Comparison of ENCODE assay signal across 25 cellular contexts in the genomic region with DNA sequence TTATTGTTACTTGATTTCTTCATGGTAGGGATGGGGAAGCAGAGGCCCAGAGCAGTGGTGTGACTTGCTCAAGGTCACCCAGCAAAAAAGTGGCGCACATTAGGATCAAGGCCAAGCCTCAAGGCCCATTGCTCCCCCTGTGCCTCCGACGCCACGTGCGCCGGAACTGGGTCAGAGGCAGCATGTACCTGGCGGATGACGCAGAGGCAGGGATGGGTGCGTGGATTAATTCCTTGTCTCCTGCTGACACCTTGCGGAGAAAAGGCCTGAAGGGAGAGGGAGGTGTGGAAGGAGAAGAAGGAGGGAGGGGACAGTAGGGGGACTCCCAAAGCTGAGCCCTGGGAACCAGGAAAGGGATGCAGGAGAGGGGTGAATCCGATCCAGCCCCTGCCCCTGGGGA. TPM values are rescaled to one million over a fixed set of nuclear protein-coding genes. Genes with fewer than 3 reads are reported as not detected.
DNase-seq lines count a peak whose midpoint lies in the region; ATAC-seq, FAIRE-seq and TF ChIP-seq lines count a peak whose summit lies in the region.
"Had no signal": no experiment of that assay in that cellular context is flagged by ENCODE, and none has a peak within 500 bp of the region (broad histone marks: within the 10 kb centered on the region; RNA-seq: fewer than 3 reads in every experiment).

No MANE protein-coding gene starts in this region.

- no peak overlapping the region for H3K9ac ChIP-seq in HepG2 (ENCODE audit: insufficient read depth, low read depth, low read length)

- POLR2A ChIA-PET in HepG2 (lab: Yijun Ruan, JAX) = no interaction called here
- POLR2A ChIA-PET in activated CD4-positive, alpha-beta memory T cell treated with anti-CD3 and anti-CD28 coated beads for 36 hours (lab: Charles Lee) = no interaction called here

- H3K27ac ChIP-seq in HepG2 (ENCODE audit: extremely low read length, insufficient read depth, low read length) = no peak overlapping the region
- no peak overlapping the region for H3K27ac ChIP-seq in right lobe of liver
- no peak overlapping the region for H3K27ac ChIP-seq in GM23338 (ENCODE audit: low read depth)
- H3K27ac ChIP-seq: body of pancreas, gastroesophageal sphincter, PC-9, upper lobe of right lung, WERI-Rb-1 had no signal

- peaks cover 3 to 44% of the 10 kb centered on the region in 2 experiments; a peak in 3 of 5 replicates for H3K27me3 ChIP-seq in HepG2 (ENCODE audit: control insufficient read depth in 1 of 2, insufficient read depth in 2 of 2, low read length in 2 of 2)
- H3K27me3 ChIP-seq in right lobe of liver = no peaks in the 10 kb centered on the region
- no peaks in the 10 kb centered on the region for H3K27me3 ChIP-seq in GM23338 (ENCODE audit: insufficient read depth)
- H3K27me3 ChIP-seq: body of pancreas, esophagus squamous epithelium, upper lobe of right lung had no signal

- 61% methylated on average over 11 of the region's 11 CpGs for WGBS in HepG2 (ENCODE audit: low lambda C conversion rate)
- WGBS in right lobe of liver (ENCODE audit: insufficient coverage, low coverage, low lambda C conversion rate, missing lambda C conversion rate) = 100% methylated on average over 1 of the region's 11 CpGs

- no peaks in the 10 kb centered on the region for H3K9me3 Mint-ChIP-seq in activated CD4-positive, alpha-beta memory T cell treated with anti-CD3 and anti-CD28 coated beads for 36 hours
- H3K9me3 Mint-ChIP-seq in immature natural killer cell = peaks cover 0 to 1% (median 0%) of the 10 kb centered on the region in 6 donors
- peaks cover 0 to 6% of the 10 kb centered on the region in 2 donors for H3K9me3 Mint-ChIP-seq in stimulated activated naive CD8-positive, alpha-beta T cell treated with anti-CD3 and anti-CD28 coated beads, Interleukin-15, amount 100 ng/mL, for 72 hours
- H3K9me3 Mint-ChIP-seq in GM23338 = no peaks in the 10 kb centered on the region; the same call in 2 of the 3 replicates

- H3K9me3 ChIP-seq in HepG2 (ENCODE audit: low read length) = no peaks in the 10 kb centered on the region
- no peaks in the 10 kb centered on the region for H3K9me3 ChIP-seq in right lobe of liver
- H3K9me3 ChIP-seq: body of pancreas, esophagus squamous epithelium, gastroesophageal sphincter, upper lobe of right lung had no signal

- no peak for DNase-seq in HepG2 (ENCODE audit: low spot score)
- no peak for DNase-seq in right lobe of liver
- no peak for DNase-seq in activated CD4-positive, alpha-beta memory T cell treated with anti-CD3 and anti-CD28 coated beads for 36 hours
- DNase-seq in immature natural killer cell = no peak
- DNase-seq in stimulated activated naive CD8-positive, alpha-beta T cell treated with anti-CD3 and anti-CD28 coated beads, Interleukin-15, amount 100 ng/mL, for 72 hours = no peak
- DNase-seq in GM23338 (ENCODE audit: low spot score) = no peak
- DNase-seq in amygdala (lab: John Stamatoyannopoulos, UW) = no peak
- DNase-seq: body of pancreas; EL; esophagus squamous epithelium; HCEC 1CT; Kasumi-1; NCI-H187 treated with DMSO at 0.1 percent for 48 hours; NCI-H2227 treated with DMSO at 0.1 percent for 48 hours; PC-9; posterior cingulate gyrus; stimulated activated CD4-positive, alpha-beta T cell treated with anti-CD3 and anti-CD28 coated beads, Interleukin-2, amount 100 ng/mL, for 24 hours; stimulated activated naive CD4-positive, alpha-beta T cell treated with Interleukin-2 at 50 U/mL for 16 hours; upper lobe of right lung; WERI-Rb-1 had no signal

- TF ChIP-seq EP300 in HepG2 (IDR thresholded peaks at IDR 0.05; ENCODE audit: low read depth in 2 of 2, low read length in 2 of 2) (no peak), HepG2 (CRISPR knock-in tag; IDR thresholded peaks at IDR 0.05; ENCODE audit: borderline replicate concordance) (no peak)

- CTCF ChIA-PET in HepG2 (lab: Yijun Ruan, JAX; ENCODE audit: low intra/inter-chr PET ratio, low total read pairs) = no interaction called here
- CTCF ChIA-PET in activated CD4-positive, alpha-beta memory T cell treated with anti-CD3 and anti-CD28 coated beads for 36 hours (lab: Charles Lee) = interaction anchor here (14.7 kb wide), 1 partner anchor 32 kb away, joined by 251 read pairs; no protein-coding TSS in a partner anchor

- BruUV-seq in HepG2 (replicated peaks; lab: Mats Ljungman, UMichigan) = no TSS peak

- H3K79me2 ChIP-seq in HepG2 (ENCODE audit: insufficient read depth, low read length) (no peaks in the 10 kb centered on the region), GM23338 (replicated peaks; ENCODE audit: insufficient read depth) (peaks cover 35% of the 10 kb centered on the region)

- no peak overlapping the region for H3K4me3 Mint-ChIP-seq in activated CD4-positive, alpha-beta memory T cell treated with anti-CD3 and anti-CD28 coated beads for 36 hours
- H3K4me3 Mint-ChIP-seq in immature natural killer cell (peak overlapping the region; percentile 71 to 85 (median 80)), GM23338 (no peak overlapping the region)
- H3K4me3 Mint-ChIP-seq in stimulated activated naive CD8-positive, alpha-beta T cell treated with anti-CD3 and anti-CD28 coated beads, Interleukin-15, amount 100 ng/mL, for 72 hours = peak overlapping the region; percentile 55 to 86

- H3K27ac Mint-ChIP-seq in activated CD4-positive, alpha-beta memory T cell treated with anti-CD3 and anti-CD28 coated beads for 36 hours = peak overlapping the region; percentile 89
- H3K27ac Mint-ChIP-seq in immature natural killer cell = peak overlapping the region; percentile 97 to 99 (median 99)
- H3K27ac Mint-ChIP-seq in stimulated activated naive CD8-positive, alpha-beta T cell treated with anti-CD3 and anti-CD28 coated beads, Interleukin-15, amount 100 ng/mL, for 72 hours = peak overlapping the region; percentile 90 to 99
- H3K27ac Mint-ChIP-seq in GM23338 = no peak overlapping the region

- intact Hi-C loops in HepG2 (cut with micrococcal nuclease; ENCODE audit: unreplicated experiment) = no loop called here
- intact Hi-C loops in right lobe of liver (cut with DNase I) = no loop called here
- intact Hi-C loops in activated CD4-positive, alpha-beta memory T cell treated with anti-CD3 and anti-CD28 coated beads for 36 hours (cut with micrococcal nuclease) = loop anchor here (10.0 kb wide), 2 partner anchors 86 to 304 kb away; a partner anchor contains a TSS

- peaks cover 43% of the 10 kb centered on the region for H3K4me1 Mint-ChIP-seq in activated CD4-positive, alpha-beta memory T cell treated with anti-CD3 and anti-CD28 coated beads for 36 hours (ENCODE audit: low read depth)
- H3K4me1 Mint-ChIP-seq in immature natural killer cell (peaks cover 87 to 95% of the 10 kb centered on the region in 2 donors), GM23338 (no peaks in the 10 kb centered on the region; the same call in 2 of the 3 replicates)
- peaks cover 71% of the 10 kb centered on the region for H3K4me1 Mint-ChIP-seq in stimulated activated naive CD8-positive, alpha-beta T cell treated with anti-CD3 and anti-CD28 coated beads, Interleukin-15, amount 100 ng/mL, for 72 hours

- H3F3A ChIP-seq in GM23338 (replicated peaks; ENCODE audit: low read depth) = no peaks in the 10 kb centered on the region

- H3K4me1 ChIP-seq in HepG2 (ENCODE audit: insufficient read depth, low read length) (peaks cover 6% of the 10 kb centered on the region; the same call in 1 of the 2 replicates), right lobe of liver (peaks cover 0 to 7% (median 0%) of the 10 kb centered on the region in 4 donors), GM23338 (ENCODE audit: insufficient read depth) (no peaks in the 10 kb centered on the region)
- H3K4me1 ChIP-seq: body of pancreas, esophagus squamous epithelium, gastroesophageal sphincter, upper lobe of right lung had no signal

- peak; percentile 28; the same call in 1 of the 2 replicates for TF ChIP-seq CTCF in HepG2 (CRISPR knock-in tag; IDR thresholded peaks at IDR 0.05)
- no peak for TF ChIP-seq CTCF in right lobe of liver (IDR thresholded peaks at IDR 0.05)
- TF ChIP-seq CTCF in GM23338 (conservative IDR thresholded peaks at IDR 0.05; ENCODE audit: low read depth in 2 of 2) = peak in 1 of 2 experiments; percentile 29; a peak in 2 of 4 replicates

- H3K4me3 ChIP-seq in HepG2 (replicated peaks in 1 of 3; ENCODE audit: insufficient read depth in 1 of 3, low read depth in 2 of 3, low read length in 3 of 3) = no peak overlapping the region
- no peak overlapping the region for H3K4me3 ChIP-seq in right lobe of liver
- H3K4me3 ChIP-seq in GM23338 = no peak overlapping the region
- H3K4me3 ChIP-seq: body of pancreas, esophagus squamous epithelium, gastroesophageal sphincter, PC-9, upper lobe of right lung had no signal

- TF ChIP-seq POLR2A in HepG2 (IDR thresholded peaks at IDR 0.05; ENCODE audit: insufficient read depth in 1 of 2, low read depth in 2 of 2, low read length in 2 of 2) = no peak
- no peak for TF ChIP-seq POLR2A in right lobe of liver (IDR thresholded peaks at IDR 0.05)

- no peak for FAIRE-seq in HepG2 (lab: Jason Lieb, UNC)

- in situ Hi-C loops in HepG2 (cut with HindIII; ENCODE audit: extremely low pct_ligation_motif_present, low pct_unique_long_range_greater_than_20kb) = loop anchor here (5.0 to 10.0 kb wide), 2 partner anchors 33 to 56 kb away; no protein-coding TSS in a partner anchor

- H3K36me3 ChIP-seq in HepG2 (replicated peaks in 1 of 2; ENCODE audit: control insufficient read depth in 1 of 2, insufficient read depth in 2 of 2, low read length in 2 of 2) (no peaks in the 10 kb centered on the region), right lobe of liver (no peaks in the 10 kb centered on the region), GM23338 (ENCODE audit: insufficient read depth) (no peaks in the 10 kb centered on the region)
- H3K36me3 ChIP-seq: esophagus squamous epithelium, gastroesophageal sphincter, upper lobe of right lung had no signal

- no peak overlapping the region for H2AFZ ChIP-seq in HepG2 (ENCODE audit: low read length)
- H2AFZ ChIP-seq in GM23338 = no peak overlapping the region
- H2AFZ ChIP-seq: PC-9 had no signal

- H3K4me2 ChIP-seq in HepG2 (ENCODE audit: low read depth, low read length) = no peak overlapping the region
- no peak overlapping the region for H3K4me2 ChIP-seq in GM23338
- H3K4me2 ChIP-seq: PC-9 had no signal

- no peak for ATAC-seq in HepG2
- ATAC-seq in right lobe of liver = no peak
- no peak for ATAC-seq in stimulated activated naive CD8-positive, alpha-beta T cell treated with anti-CD3 and anti-CD28 coated beads, Interleukin-15, amount 100 ng/mL, for 72 hours
- ATAC-seq in activated CD4-positive, CD25-positive, alpha-beta regulatory T cell treated with anti-CD3 and anti-CD28 coated beads, Interleukin-2, amount 50 U/mL, for 24 hours = no peak
- no peak for ATAC-seq in GM23338
- ATAC-seq: body of pancreas, gastroesophageal sphincter had no signal

- no peaks in the 10 kb centered on the region for H3K9me2 ChIP-seq in GM23338 (ENCODE audit: insufficient read depth)

- H4K20me1 ChIP-seq in HepG2 (ENCODE audit: insufficient read depth, low read length) (0 out of 2 replicates have a peak, but pooled peaks cover 2% of the 10 kb centered on the region), GM23338 (replicated peaks; ENCODE audit: insufficient read depth) (peaks cover 8% of the 10 kb centered on the region; the same call in 1 of the 2 replicates)

- no peak for TF ChIP-seq RAD21 in HepG2 (CRISPR knock-in tag; IDR thresholded peaks at IDR 0.05)

- no peaks in the 10 kb centered on the region for H3K27me3 Mint-ChIP-seq in activated CD4-positive, alpha-beta memory T cell treated with anti-CD3 and anti-CD28 coated beads for 36 hours
- H3K27me3 Mint-ChIP-seq in immature natural killer cell (ENCODE audit: low read depth in 3 of 3) (peaks cover 6 to 20% (median 11%) of the 10 kb centered on the region in 3 donors), GM23338 (ENCODE audit: insufficient read depth, low read depth, poor library complexity) (peaks cover 7% of the 10 kb centered on the region)
- no peaks in the 10 kb centered on the region for H3K27me3 Mint-ChIP-seq in stimulated activated naive CD8-positive, alpha-beta T cell treated with anti-CD3 and anti-CD28 coated beads, Interleukin-15, amount 100 ng/mL, for 72 hours

- no peaks in the 10 kb centered on the region for H3K36me3 Mint-ChIP-seq in activated CD4-positive, alpha-beta memory T cell treated with anti-CD3 and anti-CD28 coated beads for 36 hours
- peaks cover 4 to 20% (median 14%) of the 10 kb centered on the region in 3 donors for H3K36me3 Mint-ChIP-seq in immature natural killer cell
- peaks cover 41% of the 10 kb centered on the region for H3K36me3 Mint-ChIP-seq in GM23338 (ENCODE audit: low read depth)

RNA-seq across cellular contexts. Expression of a gene that starts 18.5 kb away (rescaled TPM):
- total RNA-seq in HepG2 (2016; rRNA removed; fragmentation: Illumina TruSeq; extraction: Trizol) (0.15 and 0.18 TPM in 2 replicates), right lobe of liver (under 1 TPM; 0.04 to 0.12 (median 0.07) TPM)
- total RNA-seq in HepG2 (2016; cell fraction: cytosol; rRNA removed; fragmentation: Illumina TruSeq; extraction: Trizol; ENCODE audit: low read depth) = 0.09 TPM in 1 of 2 replicates, not detected in the other
- total RNA-seq in HepG2 (2016; cell fraction: insoluble cytoplasmic fraction; rRNA removed; fragmentation: Illumina TruSeq; extraction: Trizol) = 0.19 and 0.25 TPM in 2 replicates
- total RNA-seq in HepG2 (2016; cell fraction: membrane; rRNA removed; fragmentation: Illumina TruSeq; extraction: Trizol) = 0.22 and 0.28 TPM in 2 replicates
- total RNA-seq in HepG2 (2016; cell fraction: nucleus; rRNA removed; fragmentation: Illumina TruSeq; extraction: Trizol) = 0.13 and 0.16 TPM in 2 replicates
- polyA plus RNA-seq in HepG2 (2011; rRNA removed) (0.17 and 0.26 TPM in 2 replicates), immature natural killer cell (10 to 100 TPM in 1 of 3 donors, 1 to 10 TPM in 2; 5.1 to 14.2 (median 5.1) TPM), GM23338 (2016; fragmentation: Nextera tagmentation; extraction: Ambion mirVana) (23.9 and 25.5 TPM in 2 replicates)
- polyA plus RNA-seq in HepG2 (2011; cell fraction: cytosol; rRNA removed) = 0.19 and 0.26 TPM in 2 replicates
- 0.59 and 0.61 TPM in 2 replicates for polyA plus RNA-seq in HepG2 (2011; cell fraction: nucleus; rRNA removed)
- 0.44 and 0.76 TPM in 2 replicates for polyA plus RNA-seq in HepG2 (2012)
- polyA plus RNA-seq in HepG2 (2016; cell fraction: cytosol; fragmentation: Illumina TruSeq; extraction: Trizol; ENCODE audit: low read depth) = 0.06 and 0.08 TPM in 2 replicates
- polyA plus RNA-seq in HepG2 (2016; cell fraction: insoluble cytoplasmic fraction; fragmentation: Illumina TruSeq; extraction: Trizol; ENCODE audit: low read depth) = 0.66 and 0.71 TPM in 2 replicates
- polyA plus RNA-seq in HepG2 (2016; cell fraction: membrane; fragmentation: Illumina TruSeq; extraction: Trizol; ENCODE audit: low read depth) = 0.19 and 0.34 TPM in 2 replicates
- polyA plus RNA-seq in HepG2 (2016; cell fraction: nucleus; fragmentation: Illumina TruSeq; extraction: Trizol; ENCODE audit: insufficient read depth, low read depth) = 0.70 and 0.92 TPM in 2 replicates
- polyA minus RNA-seq in HepG2 (2011; rRNA and poly(A)+ RNA removed; ENCODE audit: low replicate concordance) = 0.16 and 0.52 TPM in 2 replicates
- 0.26 and 0.59 TPM in 2 replicates for polyA minus RNA-seq in HepG2 (2011; cell fraction: cytosol; rRNA and poly(A)+ RNA removed)
- 0.13 and 0.25 TPM in 2 replicates for polyA minus RNA-seq in HepG2 (2011; cell fraction: nucleus; rRNA and poly(A)+ RNA removed)
- total RNA-seq in activated CD4-positive, alpha-beta memory T cell treated with anti-CD3 and anti-CD28 coated beads for 36 hours = 1 to 10 TPM; 2.9 to 3.8 TPM
- total RNA-seq in GM23338 (2014; rRNA removed; shearing (Covaris generic)) = 59.8 and 68.1 TPM in 2 replicates
- total RNA-seq: lung microvascular endothelial cell had no signal

RNA-seq across cellular contexts. Expression of a gene that starts 52.5 kb away (rescaled TPM):
- not detected in 2 replicates for total RNA-seq in HepG2 (2016; rRNA removed; fragmentation: Illumina TruSeq; extraction: Trizol)
- total RNA-seq in HepG2 (2016; cell fraction: cytosol; rRNA removed; fragmentation: Illumina TruSeq; extraction: Trizol; ENCODE audit: low read depth) = 0.10 TPM in 1 of 2 replicates, not detected in the other
- total RNA-seq in HepG2 (2016; cell fraction: insoluble cytoplasmic fraction; rRNA removed; fragmentation: Illumina TruSeq; extraction: Trizol) = 0.21 and 0.45 TPM in 2 replicates
- not detected in 2 replicates for total RNA-seq in HepG2 (2016; cell fraction: membrane; rRNA removed; fragmentation: Illumina TruSeq; extraction: Trizol)
- 1.1 and 2.5 TPM in 2 replicates for total RNA-seq in HepG2 (2016; cell fraction: nucleus; rRNA removed; fragmentation: Illumina TruSeq; extraction: Trizol)
- 0.25 and 0.50 TPM in 2 replicates for polyA plus RNA-seq in HepG2 (2011; rRNA removed)
- polyA plus RNA-seq in HepG2 (2011; cell fraction: cytosol; rRNA removed) = 0.05 and 0.06 TPM in 2 replicates
- polyA plus RNA-seq in HepG2 (2011; cell fraction: nucleus; rRNA removed) = 0.66 and 1.1 TPM in 2 replicates
- polyA plus RNA-seq in HepG2 (2012) = 0.42 and 0.71 TPM in 2 replicates
- 0.07 and 0.11 TPM in 2 replicates for polyA plus RNA-seq in HepG2 (2016; cell fraction: cytosol; fragmentation: Illumina TruSeq; extraction: Trizol; ENCODE audit: low read depth)
- polyA plus RNA-seq in HepG2 (2016; cell fraction: insoluble cytoplasmic fraction; fragmentation: Illumina TruSeq; extraction: Trizol; ENCODE audit: low read depth) = 0.13 TPM in 1 of 2 replicates, not detected in the other
- polyA plus RNA-seq in HepG2 (2016; cell fraction: membrane; fragmentation: Illumina TruSeq; extraction: Trizol; ENCODE audit: low read depth) = not detected in 2 replicates
- 3.2 and 5.2 TPM in 2 replicates for polyA plus RNA-seq in HepG2 (2016; cell fraction: nucleus; fragmentation: Illumina TruSeq; extraction: Trizol; ENCODE audit: insufficient read depth, low read depth)
- 0.16 and 1.8 TPM in 2 replicates for polyA minus RNA-seq in HepG2 (2011; rRNA and poly(A)+ RNA removed; ENCODE audit: low replicate concordance)
- polyA minus RNA-seq in HepG2 (2011; cell fraction: cytosol; rRNA and poly(A)+ RNA removed) = not detected in 2 replicates
- 1.4 and 3.0 TPM in 2 replicates for polyA minus RNA-seq in HepG2 (2011; cell fraction: nucleus; rRNA and poly(A)+ RNA removed)
- total RNA-seq in right lobe of liver = 1 to 10 TPM in 1 of 6 experiments, under 1 TPM in 3, not detected in 2; 0.47 to 2.4 (median 0.72) TPM
- total RNA-seq in activated CD4-positive, alpha-beta memory T cell treated with anti-CD3 and anti-CD28 coated beads for 36 hours = 1 to 10 TPM; 1.8 to 2.5 TPM
- polyA plus RNA-seq in immature natural killer cell = under 1 TPM in 2 of 3 donors, not detected in 1; 0.12 to 0.19 TPM
- 1.5 TPM in 1 of 2 replicates, not detected in the other for total RNA-seq in GM23338 (2014; rRNA removed; shearing (Covaris generic))
- 1.8 and 3.0 TPM in 2 replicates for polyA plus RNA-seq in GM23338 (2016; fragmentation: Nextera tagmentation; extraction: Ambion mirVana)
- total RNA-seq: kidney epithelial cell, lung microvascular endothelial cell, skeletal muscle tissue had no signal

Comparison
In these comparisons a context has a peak if more than half of its experiments do, and no peak if none do; other contexts are left out.
1. H3K4me3 Mint-ChIP-seq: peak in immature natural killer cell (5 of 5) and stimulated activated naive CD8-positive, alpha-beta T cell treated with anti-CD3 and anti-CD28 coated beads, Interleukin-15, amount 100 ng/mL, for 72 hours (2 of 2); none in activated CD4-positive, alpha-beta memory T cell treated with anti-CD3 and anti-CD28 coated beads for 36 hours (single experiment) and GM23338 (single experiment).
2. RNA of a gene that starts 18.5 kb away (total RNA-seq): 59.8 to 68.1 TPM in GM23338; 2.9 to 3.8 TPM in activated CD4-positive, alpha-beta memory T cell treated with anti-CD3 and anti-CD28 coated beads for 36 hours, 0.09 to 0.28 TPM in HepG2 and 0.04 to 0.12 TPM in right lobe of liver; every median in the first group is over 10 times any median in the second.